23 cellular contexts compared by ENCODE assay signal in genomic region chr17:30551666-30552339, GRCh38.
DNase-seq lines count a peak whose midpoint lies in the region; TF ChIP-seq lines count a peak whose summit lies in the region.
"Had no signal": no experiment of that assay in that cellular context is flagged by ENCODE, and none has a peak within 500 bp of the region (broad histone marks: within the 10 kb centered on the region; RNA-seq: fewer than 3 reads in every experiment).

No MANE protein-coding gene starts in this region.

- peaks cover 5% of the 10 kb centered on the region for H3K27me3 Mint-ChIP-seq in neural progenitor cell (ENCODE audit: insufficient read depth, low read depth)
- H3K27me3 Mint-ChIP-seq: activated T-helper 17 cell treated with anti-CD3 and anti-CD28 coated beads, Interleukin-2, amount 50 U/mL, for 72 hours; CD4-positive, CD25-positive, alpha-beta regulatory T cell; naive thymus-derived CD4-positive, alpha-beta T cell had no signal

- H3K4me1 ChIP-seq in BLaER1: peaks cover 28% of the 10 kb centered on the region
- peaks cover 29% of the 10 kb centered on the region for H3K4me1 ChIP-seq in DOHH2 (ENCODE audit: control insufficient read depth, low read length)
- H3K4me1 ChIP-seq in SJCRH30: peaks cover 5% of the 10 kb centered on the region; the same call in 1 of the 2 replicates
- no peaks in the 10 kb centered on the region for H3K4me1 ChIP-seq in neural progenitor cell
- H3K4me1 ChIP-seq: left ventricle myocardium inferior, Peyer's patch had no signal

- H3K27me3 ChIP-seq in BLaER1 (no peaks in the 10 kb centered on the region), DOHH2 (ENCODE audit: control insufficient read depth, low read length) (no peaks in the 10 kb centered on the region), SJCRH30 (no peaks in the 10 kb centered on the region), neural progenitor cell (no peaks in the 10 kb centered on the region)
- H3K27me3 ChIP-seq: Peyer's patch had no signal

- H3K36me3 ChIP-seq in BLaER1 (no peaks in the 10 kb centered on the region), DOHH2 (ENCODE audit: control insufficient read depth, low read length) (no peaks in the 10 kb centered on the region), SJCRH30 (no peaks in the 10 kb centered on the region), neural progenitor cell (no peaks in the 10 kb centered on the region)
- H3K36me3 ChIP-seq: left ventricle myocardium inferior, Peyer's patch, WERI-Rb-1 had no signal

- no peaks in the 10 kb centered on the region for H3K9me3 Mint-ChIP-seq in neural progenitor cell
- H3K9me3 Mint-ChIP-seq: activated T-helper 17 cell treated with anti-CD3 and anti-CD28 coated beads, Interleukin-2, amount 50 U/mL, for 72 hours; CD4-positive, CD25-positive, alpha-beta regulatory T cell had no signal

- H3K9me2 ChIP-seq in DOHH2 (replicated peaks; ENCODE audit: control insufficient read depth, low read length): no peaks in the 10 kb centered on the region

- no peak for TF ChIP-seq CTCF in DOHH2 (IDR thresholded peaks at IDR 0.05; ENCODE audit: low read depth, low read length, poor library complexity, severe bottlenecking)
- no peak for TF ChIP-seq CTCF in neural progenitor cell (IDR thresholded peaks at IDR 0.05)

- no peaks in the 10 kb centered on the region for H3K79me2 ChIP-seq in DOHH2 (ENCODE audit: control insufficient read depth, low read length)
- H3K79me2 ChIP-seq in neural progenitor cell (ENCODE audit: low read depth): no peaks in the 10 kb centered on the region

- peak overlapping the region; percentile 76 for H3K4me2 ChIP-seq in BLaER1
- H3K4me2 ChIP-seq in DOHH2 (ENCODE audit: low read length): peak overlapping the region; percentile 81
- H3K4me2 ChIP-seq in neural progenitor cell: no peak overlapping the region

- no peak overlapping the region for H3K4me3 ChIP-seq in BLaER1
- peak overlapping the region; percentile 51 for H3K4me3 ChIP-seq in DOHH2 (ENCODE audit: low read length)
- H3K4me3 ChIP-seq in SJCRH30: no peak overlapping the region
- no peak overlapping the region for H3K4me3 ChIP-seq in neural progenitor cell
- H3K4me3 ChIP-seq: left ventricle myocardium inferior, Peyer's patch had no signal

- no peak overlapping the region for H3K4me3 Mint-ChIP-seq in neural progenitor cell
- H3K4me3 Mint-ChIP-seq: activated T-helper 17 cell treated with anti-CD3 and anti-CD28 coated beads, Interleukin-2, amount 50 U/mL, for 72 hours; CD4-positive, CD25-positive, alpha-beta regulatory T cell; naive thymus-derived CD4-positive, alpha-beta T cell had no signal

- H3K27ac ChIP-seq in BLaER1 (peak overlapping the region; percentile 66), DOHH2 (ENCODE audit: low read depth, low read length) (peak overlapping the region; percentile 46), SJCRH30 (no peak overlapping the region), neural progenitor cell (no peak overlapping the region)
- H3K27ac ChIP-seq: left ventricle myocardium inferior, WERI-Rb-1 had no signal

- peaks cover 9% of the 10 kb centered on the region for H3K4me1 Mint-ChIP-seq in neural progenitor cell
- H3K4me1 Mint-ChIP-seq: activated T-helper 17 cell treated with anti-CD3 and anti-CD28 coated beads, Interleukin-2, amount 50 U/mL, for 72 hours; CD4-positive, CD25-positive, alpha-beta regulatory T cell had no signal

- H2AFZ ChIP-seq in neural progenitor cell (replicated peaks): no peak overlapping the region

- peak overlapping the region; percentile 22 for H3K27ac Mint-ChIP-seq in neural progenitor cell
- H3K27ac Mint-ChIP-seq: activated T-helper 17 cell treated with anti-CD3 and anti-CD28 coated beads, Interleukin-2, amount 50 U/mL, for 72 hours; CD4-positive, CD25-positive, alpha-beta regulatory T cell had no signal

- no peaks in the 10 kb centered on the region for H3F3A ChIP-seq in DOHH2 (ENCODE audit: control insufficient read depth, insufficient read depth)
- no peaks in the 10 kb centered on the region for H3F3A ChIP-seq in neural progenitor cell (ENCODE audit: low read depth)

- DNase-seq in SJCRH30 (peak; percentile 43 to 47), neural progenitor cell (ENCODE audit: low spot score) (no peak), NCI-H1436 treated with DMSO at 0.1 percent for 48 hours (lab: John Stamatoyannopoulos, UW) (no peak), NOMO-1 treated with dmso at 0.1 percent for 144 hours (lab: John Stamatoyannopoulos, UW; ENCODE audit: unreplicated experiment) (no peak)
- DNase-seq in stimulated activated CD8-positive, alpha-beta memory T cell treated with anti-CD3 and anti-CD28 coated beads, Interleukin-4, amount 100 ng/mL, for 48 hours: no peak
- DNase-seq: activated CD4-positive, alpha-beta T cell treated with anti-CD3 and anti-CD28 coated beads, Interleukin-2, amount 50 U/mL, for 1 hour; EL; IMR-90; left ventricle myocardium inferior; naive thymus-derived CD4-positive, alpha-beta T cell; NCI-H1048; NCI-H1930; NCI-H526 treated with DMSO at 0.1 percent for 48 hours; retina; SHP77 treated with DMSO at 0.1 percent for 48 hours; small intestine; T-helper 9 cell; WERI-Rb-1 had no signal

- H3K9ac ChIP-seq in BLaER1 (peak overlapping the region; percentile 42; the same call in 1 of the 2 replicates), neural progenitor cell (no peak overlapping the region)

- no peaks in the 10 kb centered on the region for H3K9me3 ChIP-seq in BLaER1
- H3K9me3 ChIP-seq in DOHH2 (ENCODE audit: control insufficient read depth, insufficient read depth, low read length): no peaks in the 10 kb centered on the region
- no peaks in the 10 kb centered on the region for H3K9me3 ChIP-seq in SJCRH30 (replicated peaks)
- no peaks in the 10 kb centered on the region for H3K9me3 ChIP-seq in neural progenitor cell (ENCODE audit: low read depth)
- H3K9me3 ChIP-seq: left ventricle myocardium inferior, Peyer's patch had no signal

- no peaks in the 10 kb centered on the region for H3K36me3 Mint-ChIP-seq in neural progenitor cell

- H4K20me1 ChIP-seq in BLaER1 (no peaks in the 10 kb centered on the region), DOHH2 (ENCODE audit: control insufficient read depth, insufficient read depth, low read depth, low read length) (no peaks in the 10 kb centered on the region), neural progenitor cell (ENCODE audit: low read depth) (no peaks in the 10 kb centered on the region)

Comparison
In these comparisons a context has a peak if more than half of its experiments do, and no peak if none do; other contexts are left out.
1. H3K27ac ChIP-seq: peak in BLaER1 (single experiment) and DOHH2 (single experiment); none in SJCRH30 (single experiment) and neural progenitor cell (single experiment).
2. DNase-seq: peak in SJCRH30 (2 of 2); none in neural progenitor cell (single experiment), NCI-H1436 treated with DMSO at 0.1 percent for 48 hours (single experiment), stimulated activated CD8-positive, alpha-beta memory T cell treated with anti-CD3 and anti-CD28 coated beads, Interleukin-4, amount 100 ng/mL, for 48 hours (single experiment) and NOMO-1 treated with dmso at 0.1 percent for 144 hours (single experiment).